Comparison of ENCODE assay signal across 8 cellular contexts in the genomic region with DNA sequence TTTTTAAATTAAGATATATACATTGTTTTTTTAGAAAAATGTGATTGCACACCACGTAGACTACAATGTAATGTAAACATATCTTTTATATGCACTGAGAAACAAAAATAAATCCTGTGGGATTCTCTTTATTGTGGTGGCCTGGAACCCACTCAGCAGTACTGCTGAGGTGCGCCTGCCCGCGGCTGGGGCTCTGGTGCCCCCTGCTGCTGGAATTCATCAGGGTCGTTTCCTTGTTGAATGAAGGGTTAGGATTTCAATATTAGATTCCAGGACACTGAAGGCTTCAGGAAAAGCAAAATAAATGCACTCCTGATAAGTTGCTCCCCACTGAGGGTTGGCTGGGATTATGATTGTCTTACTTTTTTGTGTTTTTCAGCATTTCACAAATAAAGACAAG.
DNase-seq lines count a peak whose midpoint lies in the region; ATAC-seq lines count a peak whose summit lies in the region.

No MANE protein-coding gene starts in this region.

- intact Hi-C loops in CD4-positive, alpha-beta memory T cell (cut with micrococcal nuclease) = loop anchor here (2.0 kb wide), 1 partner anchor 276 kb away; no protein-coding TSS in a partner anchor

- POLR2A ChIA-PET in CD4-positive, alpha-beta memory T cell (lab: Charles Lee; ENCODE audit: partially characterized antibody) = no interaction called here
- POLR2A ChIA-PET in activated CD4-positive, alpha-beta memory T cell treated with anti-CD3 and anti-CD28 coated beads, Interleukin-2, amount 10 ng/mL, durations not matched to agents 7 days and 5 days (lab: Charles Lee) = no interaction called here

- H3K36me3 Mint-ChIP-seq in CD4-positive, alpha-beta memory T cell = no peaks in the 10 kb centered on the region
- no peaks in the 10 kb centered on the region for H3K36me3 Mint-ChIP-seq in activated CD4-positive, alpha-beta memory T cell treated with anti-CD3 and anti-CD28 coated beads, Interleukin-2, amount 10 ng/mL, durations not matched to agents 7 days and 5 days (ENCODE audit: low read depth)

- H3K4me3 Mint-ChIP-seq in CD4-positive, alpha-beta memory T cell = no peak overlapping the region
- H3K4me3 Mint-ChIP-seq in activated CD4-positive, alpha-beta memory T cell treated with anti-CD3 and anti-CD28 coated beads, Interleukin-2, amount 10 ng/mL, durations not matched to agents 7 days and 5 days = no peak overlapping the region

- H3K36me3 ChIP-seq in CD4-positive, alpha-beta memory T cell (ENCODE audit: insufficient read depth, low read length) = no peaks in the 10 kb centered on the region

- peaks cover 0 to 2% (median 0%) of the 10 kb centered on the region in 4 donors for H3K4me1 Mint-ChIP-seq in CD4-positive, alpha-beta memory T cell
- H3K4me1 Mint-ChIP-seq in activated CD4-positive, alpha-beta memory T cell treated with anti-CD3 and anti-CD28 coated beads, Interleukin-2, amount 10 ng/mL, durations not matched to agents 7 days and 5 days = no peaks in the 10 kb centered on the region

- no peaks in the 10 kb centered on the region for H3K4me1 ChIP-seq in CD4-positive, alpha-beta memory T cell (ENCODE audit: insufficient read depth, low read length)

- H3K4me3 ChIP-seq in CD4-positive, alpha-beta memory T cell (ENCODE audit: low read length in 2 of 2) = no peak overlapping the region

- ATAC-seq in HG02763 (IDR thresholded peaks at IDR 0.05; ENCODE audit: unreplicated experiment) = no peak

- H3K27me3 ChIP-seq in CD4-positive, alpha-beta memory T cell (ENCODE audit: insufficient read depth, low read length) = no peaks in the 10 kb centered on the region

- H3K27ac ChIP-seq in CD4-positive, alpha-beta memory T cell (ENCODE audit: low read depth, low read length) = no peak overlapping the region

- no peak overlapping the region for H3K27ac Mint-ChIP-seq in CD4-positive, alpha-beta memory T cell
- no peak overlapping the region for H3K27ac Mint-ChIP-seq in activated CD4-positive, alpha-beta memory T cell treated with anti-CD3 and anti-CD28 coated beads, Interleukin-2, amount 10 ng/mL, durations not matched to agents 7 days and 5 days

- H3K27me3 Mint-ChIP-seq in CD4-positive, alpha-beta memory T cell = peaks cover 0 to 3% of the 10 kb centered on the region in 2 donors
- no peaks in the 10 kb centered on the region for H3K27me3 Mint-ChIP-seq in activated CD4-positive, alpha-beta memory T cell treated with anti-CD3 and anti-CD28 coated beads, Interleukin-2, amount 10 ng/mL, durations not matched to agents 7 days and 5 days

- H3K9me3 ChIP-seq in CD4-positive, alpha-beta memory T cell (ENCODE audit: control insufficient read depth in 1 of 2, low read length in 2 of 2) = no peaks in the 10 kb centered on the region

- DNase-seq in CD4-positive, alpha-beta memory T cell = peak in 3 of 5 donors; percentile 2 to 13 (median 9)
- peak; percentile 58 for DNase-seq in HPDE6-E6E7 (ENCODE audit: extremely low spot score)
- DNase-seq in activated CD4-positive, alpha-beta memory T cell treated with anti-CD3 and anti-CD28 coated beads, Interleukin-2, amount 10 ng/mL, durations not matched to agents 7 days and 5 days = peak; percentile 41
- DNase-seq in kidney tubule cell (ENCODE audit: low spot score) = peak; percentile 45
- no peak for DNase-seq in OCI-M2 (lab: John Stamatoyannopoulos, UW; ENCODE audit: unreplicated experiment)
- no peak for DNase-seq in NCI-H510A (lab: John Stamatoyannopoulos, UW)
- DNase-seq in SKM-1 treated with dmso at 0.1 percent for 144 hours (lab: John Stamatoyannopoulos, UW; ENCODE audit: unreplicated experiment) = no peak

- CTCF ChIA-PET in CD4-positive, alpha-beta memory T cell (lab: Charles Lee; ENCODE audit: partially characterized antibody) = interaction anchor here (1.1 to 5.3 kb wide), 3 partner anchors 200 to 229 kb away, joined by 3 to 44 read pairs (median 4); no protein-coding TSS in a partner anchor
- CTCF ChIA-PET in activated CD4-positive, alpha-beta memory T cell treated with anti-CD3 and anti-CD28 coated beads, Interleukin-2, amount 10 ng/mL, durations not matched to agents 7 days and 5 days (lab: Charles Lee) = interaction anchor here (1.3 kb wide), 1 partner anchor 63 kb away, joined by 4 read pairs; no protein-coding TSS in a partner anchor

- H3K9me3 Mint-ChIP-seq in CD4-positive, alpha-beta memory T cell = no peaks in the 10 kb centered on the region
- H3K9me3 Mint-ChIP-seq in activated CD4-positive, alpha-beta memory T cell treated with anti-CD3 and anti-CD28 coated beads, Interleukin-2, amount 10 ng/mL, durations not matched to agents 7 days and 5 days = no peaks in the 10 kb centered on the region

Comparison
In these comparisons a context has a peak if more than half of its experiments do, and no peak if none do; other contexts are left out.
1. DNase-seq: peak in CD4-positive, alpha-beta memory T cell (3 of 5), HPDE6-E6E7 (single experiment), activated CD4-positive, alpha-beta memory T cell treated with anti-CD3 and anti-CD28 coated beads, Interleukin-2, amount 10 ng/mL, durations not matched to agents 7 days and 5 days (single experiment) and kidney tubule cell (single experiment); none in OCI-M2 (single experiment), NCI-H510A (single experiment) and SKM-1 treated with dmso at 0.1 percent for 144 hours (single experiment).